16 cellular contexts compared by ENCODE assay signal in the genomic region with DNA sequence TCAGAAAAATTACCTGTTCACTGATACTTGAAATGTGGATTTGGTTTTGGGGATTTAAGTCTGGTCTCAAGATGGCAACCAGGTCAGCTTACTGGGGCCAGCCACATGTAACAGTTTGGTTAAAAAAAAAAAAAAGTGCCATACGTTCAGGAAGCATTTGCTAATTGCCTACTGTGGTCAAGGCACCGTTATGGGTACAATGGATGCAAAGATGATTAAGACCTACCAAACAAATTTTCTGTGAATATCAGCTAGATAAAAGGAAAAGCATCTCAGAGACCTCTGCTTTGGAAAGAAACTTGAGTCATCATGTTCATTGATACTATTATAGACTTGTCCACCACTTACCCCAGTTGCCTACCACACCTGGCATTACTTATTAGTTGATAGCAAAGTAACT.
A peak's percentile ranks its signal among the peaks of the same experiment; 100 is the strongest.
DNase-seq lines count a peak whose midpoint lies in the region; ATAC-seq and TF ChIP-seq lines count a peak whose summit lies in the region.
"Had no signal": no experiment of that assay in that cellular context is flagged by ENCODE, and none has a peak within 500 bp of the region (broad histone marks: within the 10 kb centered on the region; RNA-seq: fewer than 3 reads in every experiment).

No MANE protein-coding gene starts in this region.

- H4K8ac ChIP-seq in mesenchymal stem cell (ENCODE audit: low read length): no peak overlapping the region

- H3K36me3 Mint-ChIP-seq in stimulated activated effector memory CD8-positive, alpha-beta T cell treated with anti-CD3 and anti-CD28 coated beads, Interleukin-12 subunit alpha, Interleukin-12 subunit beta, amount 100 ng/mL, for 72 hours: no peaks in the 10 kb centered on the region

- H3K27me3 ChIP-seq in left ventricle myocardium inferior (ENCODE audit: low read depth) (no peaks in the 10 kb centered on the region), heart left ventricle (no peaks in the 10 kb centered on the region), mesenchymal stem cell (ENCODE audit: control insufficient read depth in 1 of 2, insufficient read depth in 1 of 2, low read length in 2 of 2) (no peaks in the 10 kb centered on the region)
- H3K27me3 ChIP-seq: BLaER1 treated with 17β-estradiol and CSF1 and Interleukin-3, amounts not matched to agents 10 nM and 100 nM had no signal

- no peak overlapping the region for H2BK120ac ChIP-seq in mesenchymal stem cell (ENCODE audit: low read depth, low read length)

- H3K36me3 ChIP-seq in left ventricle myocardium inferior: peaks cover 75% of the 10 kb centered on the region
- H3K36me3 ChIP-seq in heart left ventricle: peaks cover 0 to 81% (median 46%) of the 10 kb centered on the region in 9 donors
- H3K36me3 ChIP-seq in mesenchymal stem cell (ENCODE audit: control insufficient read depth in 1 of 2, insufficient read depth in 2 of 2, low read depth in 1 of 2, low read length in 2 of 2): peaks cover 15 to 77% of the 10 kb centered on the region in 2 experiments

- no peak overlapping the region for H4K91ac ChIP-seq in mesenchymal stem cell (ENCODE audit: low read length)

- H3K4me2 ChIP-seq in mesenchymal stem cell (ENCODE audit: low read length, poor library complexity, severe bottlenecking): no peak overlapping the region

- H2AK5ac ChIP-seq in mesenchymal stem cell (ENCODE audit: low read length, severe bottlenecking): no peak overlapping the region

- DNase-seq in left ventricle myocardium inferior: no peak
- no peak for DNase-seq in heart left ventricle
- DNase-seq in stimulated activated effector memory CD8-positive, alpha-beta T cell treated with anti-CD3 and anti-CD28 coated beads, Interleukin-12 subunit alpha, Interleukin-12 subunit beta, amount 100 ng/mL, for 72 hours (ENCODE audit: low spot score in 2 of 2): no peak
- DNase-seq in mesenchymal stem cell: no peak
- DNase-seq: Calu3; CD8-positive, alpha-beta T cell; DMS79 treated with DMSO at 0.1 percent for 48 hours; GF-D8; GOT3; H7; HFFc6 had no signal

- peaks cover 89% of the 10 kb centered on the region for H3K4me1 ChIP-seq in left ventricle myocardium inferior
- H3K4me1 ChIP-seq in heart left ventricle: peaks cover 0 to 51% (median 9%) of the 10 kb centered on the region in 12 donors
- no peaks in the 10 kb centered on the region for H3K4me1 ChIP-seq in mesenchymal stem cell (ENCODE audit: control insufficient read depth, insufficient read depth, low read depth, low read length)

- no peak overlapping the region for H2BK12ac ChIP-seq in mesenchymal stem cell (ENCODE audit: low read length in 2 of 2)

- no peak overlapping the region for H3K18ac ChIP-seq in mesenchymal stem cell (ENCODE audit: low read depth in 1 of 2, low read length in 2 of 2)

- ATAC-seq in heart left ventricle (no peak), HG03097 (IDR thresholded peaks at IDR 0.05; ENCODE audit: low FRiP score, unreplicated experiment) (no peak)
- peak; percentile 71 for ATAC-seq in stimulated activated effector memory CD8-positive, alpha-beta T cell treated with anti-CD3 and anti-CD28 coated beads, Interleukin-12 subunit alpha, Interleukin-12 subunit beta, amount 100 ng/mL, for 72 hours
- ATAC-seq: CD8-positive, alpha-beta T cell; HCT116 had no signal

- H3K4me3 Mint-ChIP-seq in stimulated activated effector memory CD8-positive, alpha-beta T cell treated with anti-CD3 and anti-CD28 coated beads, Interleukin-12 subunit alpha, Interleukin-12 subunit beta, amount 100 ng/mL, for 72 hours: no peak overlapping the region
- H3K4me3 Mint-ChIP-seq: B cell; CD8-positive, alpha-beta T cell; HFFc6 had no signal

- no peaks in the 10 kb centered on the region for H3K9me3 Mint-ChIP-seq in stimulated activated effector memory CD8-positive, alpha-beta T cell treated with anti-CD3 and anti-CD28 coated beads, Interleukin-12 subunit alpha, Interleukin-12 subunit beta, amount 100 ng/mL, for 72 hours
- H3K9me3 Mint-ChIP-seq: CD8-positive, alpha-beta T cell; HFFc6 had no signal

- intact Hi-C loops in left ventricle myocardium inferior (cut with micrococcal nuclease): loop anchor here (5.0 to 10.0 kb wide), 4 partner anchors 122 to 595 kb away; no protein-coding TSS in a partner anchor
- intact Hi-C loops in heart left ventricle (cut with DNase I): loop anchor here (1.0 to 10.0 kb wide), 7 partner anchors 77 to 595 kb away; partner anchors contain the start of genes FNIP2 (in 3 of the 10) and RAPGEF2 (in 1 of the 10)

- H3K27ac Mint-ChIP-seq in stimulated activated effector memory CD8-positive, alpha-beta T cell treated with anti-CD3 and anti-CD28 coated beads, Interleukin-12 subunit alpha, Interleukin-12 subunit beta, amount 100 ng/mL, for 72 hours: peak overlapping the region; percentile 15
- H3K27ac Mint-ChIP-seq: B cell; CD8-positive, alpha-beta T cell had no signal

- H3K9me3 ChIP-seq in left ventricle myocardium inferior (replicated peaks) (no peaks in the 10 kb centered on the region), heart left ventricle (no peaks in the 10 kb centered on the region), mesenchymal stem cell (ENCODE audit: control insufficient read depth, low read length) (no peaks in the 10 kb centered on the region)
- H3K9me3 ChIP-seq: BLaER1 treated with 17β-estradiol and CSF1 and Interleukin-3, amounts not matched to agents 10 nM and 100 nM had no signal

- H3K79me1 ChIP-seq in mesenchymal stem cell (replicated peaks; ENCODE audit: low read length, poor library complexity, severe bottlenecking): no peaks in the 10 kb centered on the region

- no peak overlapping the region for H2BK5ac ChIP-seq in mesenchymal stem cell (ENCODE audit: low read depth, low read length, poor library complexity, severe bottlenecking)

- no peak overlapping the region for H2BK15ac ChIP-seq in mesenchymal stem cell (ENCODE audit: low read depth, poor library complexity, severe bottlenecking)

- TF ChIP-seq POLR2A in heart left ventricle (IDR thresholded peaks at IDR 0.05): no peak

- H2AFZ ChIP-seq in mesenchymal stem cell (ENCODE audit: low read depth, low read length): no peak overlapping the region

- no peak overlapping the region for H3K4ac ChIP-seq in mesenchymal stem cell (ENCODE audit: low read depth in 1 of 2, low read length in 2 of 2)

- H3K27ac ChIP-seq in left ventricle myocardium inferior (replicated peaks) (peak overlapping the region; percentile 20), heart left ventricle (peak overlapping the region in 3 of 12 donors; percentile 1 to 10 (median 4)), VCaP (peak overlapping the region; percentile 61), mesenchymal stem cell (ENCODE audit: low read length, poor library complexity, severe bottlenecking) (no peak overlapping the region)

- no peak overlapping the region for H3K23ac ChIP-seq in mesenchymal stem cell (ENCODE audit: low read length in 2 of 2)

- H3K4me1 Mint-ChIP-seq in stimulated activated effector memory CD8-positive, alpha-beta T cell treated with anti-CD3 and anti-CD28 coated beads, Interleukin-12 subunit alpha, Interleukin-12 subunit beta, amount 100 ng/mL, for 72 hours: peaks cover 27% of the 10 kb centered on the region
- H3K4me1 Mint-ChIP-seq: B cell had no signal

- no peak overlapping the region for H3K9ac ChIP-seq in mesenchymal stem cell (ENCODE audit: low read length)

- H3K4me3 ChIP-seq in left ventricle myocardium inferior: no peak overlapping the region
- no peak overlapping the region for H3K4me3 ChIP-seq in heart left ventricle
- H3K4me3 ChIP-seq in mesenchymal stem cell (ENCODE audit: insufficient read depth in 1 of 2, low read depth in 1 of 2, low read length in 2 of 2): no peak overlapping the region
- H3K4me3 ChIP-seq: BLaER1 treated with 17β-estradiol and CSF1 and Interleukin-3, amounts not matched to agents 10 nM and 100 nM had no signal

- TF ChIP-seq CTCF in left ventricle myocardium inferior (IDR thresholded peaks at IDR 0.05; ENCODE audit: borderline replicate concordance) (no peak), heart left ventricle (IDR thresholded peaks at IDR 0.05) (no peak), VCaP (conservative IDR thresholded peaks at IDR 0.05) (no peak)

- WGBS in heart left ventricle, 4 donors: 66 to 85% (median 79%) methylated on average over 2 of the region's 2 CpGs
- WGBS in mesenchymal stem cell: 100% methylated on average over 1 of the region's 2 CpGs

- H3K14ac ChIP-seq in mesenchymal stem cell (ENCODE audit: low read length in 2 of 2): no peak overlapping the region
